15 cellular contexts compared by ENCODE assay signal in genomic region chr1:234875328-234875952, GRCh38.
DNase-seq lines count a peak whose midpoint lies in the region; TF ChIP-seq lines count a peak whose summit lies in the region.
"Had no signal": no experiment of that assay in that cellular context is flagged by ENCODE, and none has a peak within 500 bp of the region (broad histone marks: within the 10 kb centered on the region; RNA-seq: fewer than 3 reads in every experiment).

No MANE protein-coding gene starts in this region.

- H3K27me3 Mint-ChIP-seq in T-helper 1 cell treated with Interleukin-12 subunit alpha and Interleukin-12 subunit beta and Interleukin-4 antibody, amounts not matched to agents 30 μg/mL and 1 μg/mL, for 36 hours (ENCODE audit: low read depth) = no peaks in the 10 kb centered on the region
- H3K27me3 Mint-ChIP-seq in endothelial cell (ENCODE audit: unreplicated experiment) = peaks cover 3% of the 10 kb centered on the region
- H3K27me3 Mint-ChIP-seq in HFFc6 (ENCODE audit: insufficient read depth) = no peaks in the 10 kb centered on the region; the same call in none of the 2 replicates
- H3K27me3 Mint-ChIP-seq: activated CD4-positive, alpha-beta memory T cell treated with anti-CD3 and anti-CD28 coated beads, Interleukin-2, amount 10 ng/mL, durations not matched to agents 7 days and 5 days had no signal

- H3K9me3 ChIP-seq in Peyer's patch = no peaks in the 10 kb centered on the region
- no peaks in the 10 kb centered on the region for H3K9me3 ChIP-seq in hepatocyte (ENCODE audit: low read depth)
- H3K9me3 ChIP-seq in smooth muscle cell (replicated peaks; ENCODE audit: low read depth) = no peaks in the 10 kb centered on the region
- H3K9me3 ChIP-seq: thyroid gland had no signal

- H2AFZ ChIP-seq in hepatocyte = no peak overlapping the region
- no peak overlapping the region for H2AFZ ChIP-seq in smooth muscle cell (ENCODE audit: low read depth)

- H4K20me1 ChIP-seq in hepatocyte (ENCODE audit: insufficient read depth, poor library complexity, severe bottlenecking) (no peaks in the 10 kb centered on the region), smooth muscle cell (ENCODE audit: low read depth) (no peaks in the 10 kb centered on the region)

- H3K27ac ChIP-seq in Peyer's patch (peak overlapping the region in 3 of 4 donors; percentile 38 to 90 (median 80)), hepatocyte (peak overlapping the region; percentile 97), smooth muscle cell (ENCODE audit: low read depth) (peak overlapping the region; percentile 5)
- H3K27ac ChIP-seq: KMS-11 had no signal

- no peak overlapping the region for H3K4me3 Mint-ChIP-seq in T-helper 1 cell treated with Interleukin-12 subunit alpha and Interleukin-12 subunit beta and Interleukin-4 antibody, amounts not matched to agents 30 μg/mL and 1 μg/mL, for 36 hours
- H3K4me3 Mint-ChIP-seq in endothelial cell (ENCODE audit: unreplicated experiment) (no peak overlapping the region), HFFc6 (no peak overlapping the region)
- H3K4me3 Mint-ChIP-seq: activated CD4-positive, alpha-beta memory T cell treated with anti-CD3 and anti-CD28 coated beads, Interleukin-2, amount 10 ng/mL, durations not matched to agents 7 days and 5 days had no signal

- TF ChIP-seq CTCF in Peyer's patch (IDR thresholded peaks at IDR 0.05) = no peak
- TF ChIP-seq CTCF in hepatocyte (IDR thresholded peaks at IDR 0.05; ENCODE audit: poor library complexity) = no peak
- TF ChIP-seq CTCF in smooth muscle cell (IDR thresholded peaks at IDR 0.05; ENCODE audit: borderline replicate concordance, insufficient read depth, poor library complexity, severe bottlenecking) = no peak
- TF ChIP-seq CTCF in endothelial cell (IDR thresholded peaks at IDR 0.05; ENCODE audit: unreplicated experiment) = no peak
- TF ChIP-seq CTCF in HFFc6 (IDR thresholded peaks at IDR 0.05) = no peak

- no peaks in the 10 kb centered on the region for H3K9me2 ChIP-seq in hepatocyte (replicated peaks; ENCODE audit: insufficient read depth)

- H3F3A ChIP-seq in smooth muscle cell (ENCODE audit: low read depth) = no peaks in the 10 kb centered on the region

- H3K4me1 Mint-ChIP-seq in T-helper 1 cell treated with Interleukin-12 subunit alpha and Interleukin-12 subunit beta and Interleukin-4 antibody, amounts not matched to agents 30 μg/mL and 1 μg/mL, for 36 hours (ENCODE audit: low read depth) = peaks cover 29% of the 10 kb centered on the region
- H3K4me1 Mint-ChIP-seq in endothelial cell (ENCODE audit: unreplicated experiment) (peaks cover 14% of the 10 kb centered on the region), HFFc6 (ENCODE audit: low read depth) (peaks cover 17% of the 10 kb centered on the region)

- no peaks in the 10 kb centered on the region for H3K79me2 ChIP-seq in hepatocyte
- no peaks in the 10 kb centered on the region for H3K79me2 ChIP-seq in smooth muscle cell (ENCODE audit: low read depth)

- no peaks in the 10 kb centered on the region for H3K36me3 Mint-ChIP-seq in T-helper 1 cell treated with Interleukin-12 subunit alpha and Interleukin-12 subunit beta and Interleukin-4 antibody, amounts not matched to agents 30 μg/mL and 1 μg/mL, for 36 hours (ENCODE audit: low read depth)
- no peaks in the 10 kb centered on the region for H3K36me3 Mint-ChIP-seq in endothelial cell (ENCODE audit: low read depth, unreplicated experiment)
- no peaks in the 10 kb centered on the region for H3K36me3 Mint-ChIP-seq in HFFc6 (ENCODE audit: low read depth)

- H3K36me3 ChIP-seq in Peyer's patch (no peaks in the 10 kb centered on the region), hepatocyte (replicated peaks; ENCODE audit: insufficient read depth, low read depth) (no peaks in the 10 kb centered on the region), smooth muscle cell (ENCODE audit: low read depth) (no peaks in the 10 kb centered on the region)
- H3K36me3 ChIP-seq: thyroid gland had no signal

- H3K9ac ChIP-seq in smooth muscle cell (ENCODE audit: low read depth) = no peak overlapping the region
- H3K9ac ChIP-seq: KMS-11 had no signal

- H3K27ac Mint-ChIP-seq in T-helper 1 cell treated with Interleukin-12 subunit alpha and Interleukin-12 subunit beta and Interleukin-4 antibody, amounts not matched to agents 30 μg/mL and 1 μg/mL, for 36 hours = peak overlapping the region; percentile 0
- H3K27ac Mint-ChIP-seq in endothelial cell (ENCODE audit: unreplicated experiment) (no peak overlapping the region), HFFc6 (no peak overlapping the region)
- H3K27ac Mint-ChIP-seq: activated CD4-positive, alpha-beta memory T cell treated with anti-CD3 and anti-CD28 coated beads, Interleukin-2, amount 10 ng/mL, durations not matched to agents 7 days and 5 days had no signal

- DNase-seq in T-helper 1 cell (no peak), Peyer's patch (no peak), hepatocyte (ENCODE audit: low spot score) (no peak), smooth muscle cell (lab: John Stamatoyannopoulos, UW; ENCODE audit: unreplicated experiment) (no peak), endothelial cell (ENCODE audit: low spot score) (no peak), NCI-H2227 treated with DMSO at 0.1 percent for 48 hours (lab: John Stamatoyannopoulos, UW) (no peak), HFFc6 (no peak)
- DNase-seq: activated CD4-positive, alpha-beta memory T cell treated with anti-CD3 and anti-CD28 coated beads, Interleukin-2, amount 10 ng/mL, durations not matched to agents 7 days and 5 days; activated naive CD4-positive, alpha-beta T cell treated with anti-CD3 and anti-CD28 coated beads, Interleukin-2, amount 50 U/mL, for 16 hours; DMS153; NCI-H2081 treated with DMSO at 0.1 percent for 48 hours had no signal

- no peak overlapping the region for H3K4me3 ChIP-seq in Peyer's patch
- H3K4me3 ChIP-seq in hepatocyte = no peak overlapping the region
- H3K4me3 ChIP-seq in smooth muscle cell = no peak overlapping the region
- H3K4me3 ChIP-seq: coronary artery, thyroid gland had no signal

- no peaks in the 10 kb centered on the region for H3K9me3 Mint-ChIP-seq in T-helper 1 cell treated with Interleukin-12 subunit alpha and Interleukin-12 subunit beta and Interleukin-4 antibody, amounts not matched to agents 30 μg/mL and 1 μg/mL, for 36 hours
- H3K9me3 Mint-ChIP-seq in endothelial cell (ENCODE audit: unreplicated experiment) (no peaks in the 10 kb centered on the region), HFFc6 (no peaks in the 10 kb centered on the region)
- H3K9me3 Mint-ChIP-seq: activated CD4-positive, alpha-beta memory T cell treated with anti-CD3 and anti-CD28 coated beads, Interleukin-2, amount 10 ng/mL, durations not matched to agents 7 days and 5 days had no signal

- H3K27me3 ChIP-seq in Peyer's patch = no peaks in the 10 kb centered on the region
- no peaks in the 10 kb centered on the region for H3K27me3 ChIP-seq in hepatocyte
- no peaks in the 10 kb centered on the region for H3K27me3 ChIP-seq in smooth muscle cell (ENCODE audit: low read depth)
- H3K27me3 ChIP-seq: thyroid gland had no signal

- 85% methylated on average over 17 of the region's 17 CpGs for WGBS in hepatocyte (ENCODE audit: low lambda C conversion rate, missing lambda C conversion rate)
- WGBS in smooth muscle cell (ENCODE audit: low lambda C conversion rate) = 90% methylated on average over 17 of the region's 17 CpGs

- H3K4me1 ChIP-seq in Peyer's patch (peaks cover 0 to 32% (median 5%) of the 10 kb centered on the region in 4 donors), hepatocyte (ENCODE audit: insufficient read depth) (peaks cover 11% of the 10 kb centered on the region), smooth muscle cell (ENCODE audit: low read depth) (no peaks in the 10 kb centered on the region)

- TF ChIP-seq POLR2A in Peyer's patch (IDR thresholded peaks at IDR 0.05) = no peak

- H3K4me2 ChIP-seq in hepatocyte (no peak overlapping the region), smooth muscle cell (no peak overlapping the region)
- H3K4me2 ChIP-seq: KMS-11 had no signal

Comparison
In these comparisons a context has a peak if more than half of its experiments do, and no peak if none do; other contexts are left out.
1. H3K27ac ChIP-seq: peak in every context shown above with its lines; median percentile 97 in hepatocyte; 80 in Peyer's patch; 5 in smooth muscle cell.